Comparison of ENCODE assay signal across 1 cellular context in the genomic region with DNA sequence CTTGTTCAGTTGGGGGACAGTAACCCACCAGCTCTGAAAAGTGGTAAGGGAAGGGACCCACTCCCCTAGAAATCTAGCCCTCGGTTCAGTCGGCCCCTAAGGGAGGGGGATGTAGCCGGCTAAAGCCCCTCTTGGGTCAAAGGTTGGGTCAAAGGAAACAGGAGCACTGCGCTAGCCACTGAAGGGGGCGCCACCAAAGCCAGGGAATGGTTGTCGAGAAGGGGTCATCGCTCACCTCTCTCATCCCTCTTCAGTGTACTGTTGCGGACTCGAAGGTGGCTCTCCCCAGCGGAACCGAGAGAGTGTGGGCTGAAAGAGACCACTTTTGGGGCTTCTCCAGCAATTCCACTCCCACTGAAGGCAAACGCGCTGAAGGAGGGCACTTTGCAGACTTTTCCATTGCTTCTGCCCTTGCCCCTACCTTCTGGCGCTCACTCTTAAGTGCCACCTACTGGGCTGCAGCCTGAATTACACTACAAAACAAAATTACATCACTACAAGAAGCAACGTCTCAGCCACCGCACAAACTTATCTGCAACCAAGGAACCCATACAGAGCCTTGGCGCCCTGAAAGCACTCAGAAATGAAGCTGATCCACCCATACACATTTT.
TF ChIP-seq lines count a peak whose summit lies in the region.

No MANE protein-coding gene starts in this region.

TF ChIP-seq in SK-N-SH, 30 proteins besides CTCF, POLR2A, EP300 and RAD21 (continued from another document):
- no peak for TF ChIP-seq JUND (IDR thresholded peaks at IDR 0.05)
- TF ChIP-seq, protein P1, sequence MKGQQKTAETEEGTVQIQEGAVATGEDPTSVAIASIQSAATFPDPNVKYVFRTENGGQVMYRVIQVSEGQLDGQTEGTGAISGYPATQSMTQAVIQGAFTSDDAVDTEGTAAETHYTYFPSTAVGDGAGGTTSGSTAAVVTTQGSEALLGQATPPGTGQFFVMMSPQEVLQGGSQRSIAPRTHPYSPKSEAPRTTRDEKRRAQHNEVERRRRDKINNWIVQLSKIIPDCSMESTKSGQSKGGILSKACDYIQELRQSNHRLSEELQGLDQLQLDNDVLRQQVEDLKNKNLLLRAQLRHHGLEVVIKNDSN (IDR thresholded peaks at IDR 0.05; ENCODE audit: borderline replicate concordance, low read depth), result no peak
